In genomic region chr6:162184465-162184864, GRCh38 we compare ENCODE assay signal across 20 cellular contexts.
"Had no signal": no experiment of that assay in that cellular context is flagged by ENCODE, and none has a peak within 500 bp of the region (broad histone marks: within the 10 kb centered on the region; RNA-seq: fewer than 3 reads in every experiment).

No MANE protein-coding gene starts in this region.

- ATAC-seq: activated naive CD4-positive, alpha-beta T cell treated with anti-CD3 and anti-CD28 coated beads, Interleukin-2, amount 50 U/mL, for 72 hours; foreskin keratinocyte; left ventricle myocardium superior; mucosa of descending colon; pancreas; sciatic nerve had no signal

- H3K4me2 ChIP-seq: smooth muscle cell had no signal

- H3K4me3 ChIP-seq: adrenal gland, cardiac muscle cell, mucosa of descending colon, pancreas, smooth muscle cell, stomach had no signal

- H3K36me3 ChIP-seq: adrenal gland, cardiac muscle cell, pancreas, stomach had no signal

- H3K27me3 Mint-ChIP-seq: naive B cell had no signal

- H3K4me1 ChIP-seq: adrenal gland, foreskin keratinocyte, pancreas had no signal

- H3K9me3 ChIP-seq: adrenal gland, mucosa of descending colon, pancreas, stomach had no signal

- H3K27ac ChIP-seq: adrenal gland, cardiac muscle cell, foreskin keratinocyte, pancreas, stomach had no signal

- H3K27ac Mint-ChIP-seq: activated naive CD4-positive, alpha-beta T cell treated with anti-CD3 and anti-CD28 coated beads, Interleukin-2, amount 50 U/mL, for 72 hours; activated T-helper 1 cell treated with anti-CD3 and anti-CD28 coated beads, Interleukin-12 subunit alpha, Interleukin-12 subunit beta, Interleukin-2, Interleukin-4 antibody, amounts not matched to agents 30 ng/mL and 10 ng/mL and 1 ng/mL, durations not matched to agents 14 hours and 24 hours and 36 hours had no signal

- FAIRE-seq: astrocyte, keratinocyte, pancreas, TTC549 had no signal

- H3K27me3 ChIP-seq: adrenal gland, cardiac muscle cell, foreskin keratinocyte, pancreas, stomach had no signal

- DNase-seq: activated CD4-positive, alpha-beta T cell treated with anti-CD3 and anti-CD28 coated beads, Interleukin-2, amount 50 U/mL, for 48 hours; activated gamma-delta T cell treated with Interleukin-2 at 50 U/mL for 16 hours; activated T-cell treated with anti-CD3 and anti-CD28 coated beads for 4 hours; foreskin keratinocyte; hypothalamus; left ventricle myocardium superior; mucosa of descending colon; naive B cell; pancreas; stimulated activated CD4-positive, alpha-beta T cell treated with anti-CD3 and anti-CD28 coated beads, Interleukin-4, amount 100 ng/mL, for 1 hour; stomach had no signal

- H3K4me3 Mint-ChIP-seq: activated T-helper 1 cell treated with anti-CD3 and anti-CD28 coated beads, Interleukin-12 subunit alpha, Interleukin-12 subunit beta, Interleukin-2, Interleukin-4 antibody, amounts not matched to agents 30 ng/mL and 10 ng/mL and 1 ng/mL, durations not matched to agents 14 hours and 24 hours and 36 hours; naive B cell had no signal
